1 cellular context compared by ENCODE assay signal in the genomic region with DNA sequence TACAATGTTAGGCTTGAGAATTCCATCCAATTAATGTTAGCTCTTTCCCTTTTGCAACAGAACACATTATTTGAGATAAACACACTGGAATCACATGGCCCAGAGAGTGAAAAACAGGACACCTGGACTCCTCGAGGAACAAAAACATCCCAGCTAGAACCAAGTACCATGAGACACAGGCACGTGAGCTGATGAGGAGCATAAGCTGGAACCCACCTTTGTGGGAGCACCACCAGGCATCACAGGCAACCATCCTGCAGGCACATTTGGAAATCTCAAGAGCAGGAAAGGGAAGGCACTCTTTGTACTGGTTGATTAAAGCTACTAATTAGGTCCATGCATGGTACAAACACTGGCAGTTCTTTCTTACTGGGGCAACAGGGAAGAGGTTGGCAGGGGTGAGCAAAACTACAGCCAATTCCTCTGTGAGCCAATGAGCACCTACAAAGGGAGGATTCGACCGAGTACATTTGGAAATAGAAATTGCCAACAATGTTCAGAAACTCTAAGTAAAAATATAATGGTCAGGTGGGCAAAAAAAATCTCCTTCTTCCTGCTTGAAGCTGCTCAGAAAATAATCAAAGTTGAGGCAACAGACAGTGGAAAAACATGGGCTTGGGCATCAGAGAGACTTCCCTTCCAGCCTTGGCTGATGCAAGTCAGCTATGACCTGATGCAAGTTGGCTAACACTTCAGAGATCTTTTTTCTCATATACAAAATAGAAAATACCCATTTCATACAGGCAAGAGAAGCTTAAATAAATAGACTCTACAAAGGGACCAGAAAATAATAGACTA.
TF ChIP-seq lines count a peak whose summit lies in the region.

No MANE protein-coding gene starts in this region.

TF ChIP-seq in IMR-90, 13 proteins besides CTCF, POLR2A, EP300 and RAD21:
- TF ChIP-seq MAZ (IDR thresholded peaks at IDR 0.05; ENCODE audit: borderline replicate concordance, low read depth, low read length) (no peak), CEBPB (IDR thresholded peaks at IDR 0.05; ENCODE audit: low read depth, low read length) (peak; percentile 90), NFE2L2 (IDR thresholded peaks at IDR 0.05; ENCODE audit: low read depth, low read length) (no peak)
TF ChIP-seq in IMR-90: peak in this region for 1.
